8 cellular contexts compared by ENCODE assay signal in genomic region chr2:201126308-201127127, GRCh38. TPM values are rescaled to one million over a fixed set of nuclear protein-coding genes. Genes with fewer than 3 reads are reported as not detected.
A peak's percentile ranks its signal among the peaks of the same experiment; 100 is the strongest.
DNase-seq lines count a peak whose midpoint lies in the region; ATAC-seq and TF ChIP-seq lines count a peak whose summit lies in the region.

No MANE protein-coding gene starts in this region.

- DNase-seq in GM12864 (ENCODE audit: low read depth) (no peak), inferior parietal cortex (ENCODE audit: extremely low spot score) (peak; percentile 24), thoracic aorta (ENCODE audit: low spot score) (no peak), NCI-H2196 (lab: John Stamatoyannopoulos, UW; ENCODE audit: unreplicated experiment) (no peak), SHP77 (lab: John Stamatoyannopoulos, UW) (no peak)
- DNase-seq in activated T-helper 2 cell treated with anti-CD3 and anti-CD28 coated beads, Interferon-gamma antibody, Interleukin-2, Interleukin-4, amounts not matched to agents 10 μg/mL and 5 μg/mL and 100 μg/mL, durations not matched to agents 14 hours and 24 hours and 36 hours (ENCODE audit: low spot score), result no peak

- intact Hi-C loops in activated T-helper 2 cell treated with anti-CD3 and anti-CD28 coated beads, Interferon-gamma antibody, Interleukin-2, Interleukin-4, amounts not matched to agents 10 μg/mL and 5 μg/mL and 100 μg/mL, durations not matched to agents 14 hours and 24 hours and 36 hours (cut with micrococcal nuclease), result loop anchor here (2.0 kb wide), 1 partner anchor 182 kb away; no protein-coding TSS in a partner anchor

- peak overlapping the region; percentile 76 for H3K4me3 Mint-ChIP-seq in activated T-helper 2 cell treated with anti-CD3 and anti-CD28 coated beads, Interferon-gamma antibody, Interleukin-2, Interleukin-4, amounts not matched to agents 10 μg/mL and 5 μg/mL and 100 μg/mL, durations not matched to agents 14 hours and 24 hours and 36 hours (ENCODE audit: low read depth)

- H3K36me3 Mint-ChIP-seq in activated T-helper 2 cell treated with anti-CD3 and anti-CD28 coated beads, Interferon-gamma antibody, Interleukin-2, Interleukin-4, amounts not matched to agents 10 μg/mL and 5 μg/mL and 100 μg/mL, durations not matched to agents 14 hours and 24 hours and 36 hours (ENCODE audit: low read depth), result peaks cover 57% of the 10 kb centered on the region

- no peaks in the 10 kb centered on the region for H3K36me3 ChIP-seq in thoracic aorta

- H3K4me3 ChIP-seq in GM12864 (ENCODE audit: low read depth, low read length) (peak overlapping the region; percentile 45; the same call in 1 of the 2 replicates), thoracic aorta (peak overlapping the region; percentile 60)

- TF ChIP-seq CTCF in GM12864 (IDR thresholded peaks at IDR 0.05; ENCODE audit: low read depth, low read length, missing control alignments), result no peak
- TF ChIP-seq CTCF in thoracic aorta (IDR thresholded peaks at IDR 0.05), result no peak

- H3K27ac Mint-ChIP-seq in activated T-helper 2 cell treated with anti-CD3 and anti-CD28 coated beads, Interferon-gamma antibody, Interleukin-2, Interleukin-4, amounts not matched to agents 10 μg/mL and 5 μg/mL and 100 μg/mL, durations not matched to agents 14 hours and 24 hours and 36 hours, result peak overlapping the region; percentile 89

- H3K4me1 ChIP-seq in thoracic aorta (ENCODE audit: control insufficient read depth in 1 of 2, low read depth in 2 of 2), result peaks cover 91 to 94% of the 10 kb centered on the region in 2 donors

- peaks cover 67% of the 10 kb centered on the region for H3K4me1 Mint-ChIP-seq in activated T-helper 2 cell treated with anti-CD3 and anti-CD28 coated beads, Interferon-gamma antibody, Interleukin-2, Interleukin-4, amounts not matched to agents 10 μg/mL and 5 μg/mL and 100 μg/mL, durations not matched to agents 14 hours and 24 hours and 36 hours (ENCODE audit: low read depth)

- H3K27me3 Mint-ChIP-seq in activated T-helper 2 cell treated with anti-CD3 and anti-CD28 coated beads, Interferon-gamma antibody, Interleukin-2, Interleukin-4, amounts not matched to agents 10 μg/mL and 5 μg/mL and 100 μg/mL, durations not matched to agents 14 hours and 24 hours and 36 hours (ENCODE audit: low read depth), result no peaks in the 10 kb centered on the region

- H3K9me3 Mint-ChIP-seq in activated T-helper 2 cell treated with anti-CD3 and anti-CD28 coated beads, Interferon-gamma antibody, Interleukin-2, Interleukin-4, amounts not matched to agents 10 μg/mL and 5 μg/mL and 100 μg/mL, durations not matched to agents 14 hours and 24 hours and 36 hours, result no peaks in the 10 kb centered on the region

- peak overlapping the region; percentile 64 to 83 for H3K27ac ChIP-seq in thoracic aorta

- ATAC-seq in HG02610 (IDR thresholded peaks at IDR 0.05; ENCODE audit: unreplicated experiment) (peak; percentile 18), thoracic aorta (ENCODE audit: insufficient number of reproducible peaks, low FRiP score, low read depth) (no peak), GM19467 (IDR thresholded peaks at IDR 0.05; ENCODE audit: unreplicated experiment) (no peak)

- no peaks in the 10 kb centered on the region for H3K27me3 ChIP-seq in thoracic aorta (replicated peaks; ENCODE audit: insufficient read depth)

- no peaks in the 10 kb centered on the region for H3K9me3 ChIP-seq in thoracic aorta

RNA-seq across cellular contexts. Expression of gene CFLAR, which starts 10.6 kb away (rescaled TPM):
- 255 and 268 TPM in 2 replicates for total RNA-seq in activated T-helper 2 cell treated with anti-CD3 and anti-CD28 coated beads, Interferon-gamma antibody, Interleukin-2, Interleukin-4, amounts not matched to agents 10 μg/mL and 5 μg/mL and 100 μg/mL, durations not matched to agents 14 hours and 24 hours and 36 hours
- total RNA-seq in thoracic aorta, result 100 to 1,000 TPM; 165 to 315 TPM

RNA-seq across cellular contexts. Expression of gene NDUFB3, which starts 54.7 kb away (rescaled TPM):
- 123 and 125 TPM in 2 replicates for total RNA-seq in activated T-helper 2 cell treated with anti-CD3 and anti-CD28 coated beads, Interferon-gamma antibody, Interleukin-2, Interleukin-4, amounts not matched to agents 10 μg/mL and 5 μg/mL and 100 μg/mL, durations not matched to agents 14 hours and 24 hours and 36 hours
- total RNA-seq in thoracic aorta, result 10 to 100 TPM; 28.1 to 32.1 TPM

RNA-seq across cellular contexts. Expression of gene HYCC2, which starts 55.0 kb away (rescaled TPM):
- total RNA-seq in activated T-helper 2 cell treated with anti-CD3 and anti-CD28 coated beads, Interferon-gamma antibody, Interleukin-2, Interleukin-4, amounts not matched to agents 10 μg/mL and 5 μg/mL and 100 μg/mL, durations not matched to agents 14 hours and 24 hours and 36 hours, result 20.1 and 23.8 TPM in 2 replicates
- total RNA-seq in thoracic aorta, result 10 to 100 TPM; 15.3 to 25.0 TPM

RNA-seq across cellular contexts. Expression of gene CASP10, which starts 56.4 kb away (rescaled TPM):
- total RNA-seq in activated T-helper 2 cell treated with anti-CD3 and anti-CD28 coated beads, Interferon-gamma antibody, Interleukin-2, Interleukin-4, amounts not matched to agents 10 μg/mL and 5 μg/mL and 100 μg/mL, durations not matched to agents 14 hours and 24 hours and 36 hours, result 14.3 and 17.3 TPM in 2 replicates
- total RNA-seq in thoracic aorta, result 10 to 100 TPM; 10.3 to 12.3 TPM
